ENCODE assay signal across 16 cellular contexts in genomic region chr1:52709016-52709415, GRCh38. TPM values are rescaled to one million over a fixed set of nuclear protein-coding genes. Genes with fewer than 3 reads are reported as not detected.
DNase-seq lines count a peak whose midpoint lies in the region; ATAC-seq and TF ChIP-seq lines count a peak whose summit lies in the region.
"Had no signal": no experiment of that assay in that cellular context is flagged by ENCODE, and none has a peak within 500 bp of the region (broad histone marks: within the 10 kb centered on the region; RNA-seq: fewer than 3 reads in every experiment).

No MANE protein-coding gene starts in this region.

- no peak overlapping the region for H3K4me3 ChIP-seq in RWPE2 (ENCODE audit: severe bottlenecking)
- no peak overlapping the region for H3K4me3 ChIP-seq in fibroblast of the aortic adventitia (ENCODE audit: low read depth, low read length)
- H3K4me3 ChIP-seq in sigmoid colon: no peak overlapping the region
- H3K4me3 ChIP-seq in OCI-LY7 (ENCODE audit: low read depth, low read length, poor library complexity, severe bottlenecking): no peak overlapping the region
- no peak overlapping the region for H3K4me3 ChIP-seq in PC-3 (ENCODE audit: low read length)
- H3K4me3 ChIP-seq: HAP-1 had no signal

- H3K9me3 ChIP-seq in RWPE2 (ENCODE audit: severe bottlenecking) (no peaks in the 10 kb centered on the region), sigmoid colon (no peaks in the 10 kb centered on the region), OCI-LY7 (ENCODE audit: low read length) (no peaks in the 10 kb centered on the region), PC-3 (ENCODE audit: low read length) (no peaks in the 10 kb centered on the region)
- H3K9me3 ChIP-seq: HAP-1 had no signal

- no peaks in the 10 kb centered on the region for H3K27me3 ChIP-seq in RWPE2 (ENCODE audit: insufficient read depth, poor library complexity, severe bottlenecking)
- H3K27me3 ChIP-seq in sigmoid colon: no peaks in the 10 kb centered on the region
- no peaks in the 10 kb centered on the region for H3K27me3 ChIP-seq in PC-3 (ENCODE audit: low read length)

- POLR2A ChIA-PET in OCI-LY7 (lab: Charles Lee): interaction anchor here (0.6 to 0.7 kb wide), 2 partner anchors 206 to 829 kb away, joined by 3 to 4 read pairs; no protein-coding TSS in a partner anchor
- POLR2A ChIA-PET in PC-3 (lab: Charles Lee; ENCODE audit: unreplicated experiment): no interaction called here

- peaks cover 6% of the 10 kb centered on the region for H3F3A ChIP-seq in PC-3 (ENCODE audit: low read length, unreplicated experiment)

- BruUV-seq in OCI-LY7 (replicated peaks; lab: Mats Ljungman, UMichigan) (no TSS peak), PC-3 (replicated peaks; lab: Mats Ljungman, UMichigan) (no TSS peak)

- TF ChIP-seq POLR2A in sigmoid colon (IDR thresholded peaks at IDR 0.05): no peak

- peaks cover 2% of the 10 kb centered on the region for H3K4me1 ChIP-seq in RWPE2 (ENCODE audit: insufficient read depth, poor library complexity, severe bottlenecking)
- peaks cover 0 to 42% (median 37%) of the 10 kb centered on the region in 4 donors for H3K4me1 ChIP-seq in sigmoid colon
- H3K4me1 ChIP-seq in OCI-LY7 (ENCODE audit: insufficient read depth, low read length, poor library complexity, severe bottlenecking): no peaks in the 10 kb centered on the region
- peaks cover 24% of the 10 kb centered on the region for H3K4me1 ChIP-seq in PC-3 (ENCODE audit: insufficient read depth, low read length)
- H3K4me1 ChIP-seq: HAP-1 had no signal

- DNase-seq in EH (ENCODE audit: low read depth) (peak; percentile 50), RWPE2 (ENCODE audit: low spot score) (no peak), fibroblast of the aortic adventitia (ENCODE audit: low read depth) (peak; percentile 44), sigmoid colon (no peak), DMS53 (lab: John Stamatoyannopoulos, UW) (no peak), OCI-LY7 (ENCODE audit: low spot score) (no peak), PC-3 (no peak)
- DNase-seq: DND-41, KBM-7, MV-4-11, NCI-H1694 treated with DMSO at 0.1 percent for 48 hours, NCI-H2107, NCI-H510A treated with DMSO at 0.1 percent for 48 hours, NCI-H774 had no signal

- no peaks in the 10 kb centered on the region for H4K20me1 ChIP-seq in OCI-LY7 (ENCODE audit: insufficient read depth, low read length)
- H4K20me1 ChIP-seq in PC-3 (ENCODE audit: low read length): no peaks in the 10 kb centered on the region

- TF ChIP-seq EP300 in sigmoid colon (IDR thresholded peaks at IDR 0.05): no peak

- intact Hi-C loops in sigmoid colon (cut with DNase I) (loop anchor here (10.0 kb wide), 1 partner anchor 486 kb away; the partner anchor contains the start of gene CPT2), OCI-LY7 (cut with micrococcal nuclease; ENCODE audit: unreplicated experiment) (loop anchor here (10.0 kb wide), 1 partner anchor 306 kb away; no protein-coding TSS in a partner anchor), PC-3 (cut with micrococcal nuclease) (no loop called here)

- TF ChIP-seq CTCF in RWPE2 (IDR thresholded peaks at IDR 0.05; ENCODE audit: poor library complexity, severe bottlenecking) (no peak), fibroblast of the aortic adventitia (IDR thresholded peaks at IDR 0.05; ENCODE audit: insufficient read depth, low read length) (no peak), sigmoid colon (IDR thresholded peaks at IDR 0.05) (no peak), OCI-LY7 (conservative IDR thresholded peaks at IDR 0.05; ENCODE audit: low read length) (no peak), PC-3 (conservative IDR thresholded peaks at IDR 0.05; ENCODE audit: low read depth, low read length) (no peak)

- peak overlapping the region; percentile 47 for H3K27ac ChIP-seq in RWPE2 (ENCODE audit: poor library complexity, severe bottlenecking)
- peak overlapping the region; percentile 57 to 76 (median 72) for H3K27ac ChIP-seq in sigmoid colon
- H3K27ac ChIP-seq in OCI-LY7 (ENCODE audit: low read depth, low read length, poor library complexity, severe bottlenecking): no peak overlapping the region
- no peak overlapping the region for H3K27ac ChIP-seq in PC-3 (ENCODE audit: low read length)

- H3K4me2 ChIP-seq in OCI-LY7 (ENCODE audit: low read length) (no peak overlapping the region), PC-3 (ENCODE audit: low read length) (no peak overlapping the region)

- CTCF ChIA-PET in OCI-LY7 (lab: Charles Lee; ENCODE audit: unreplicated experiment): no interaction called here
- CTCF ChIA-PET in PC-3 (lab: Charles Lee): no interaction called here

- no peak overlapping the region for H3K9ac ChIP-seq in PC-3 (ENCODE audit: low read length)

- WGBS in sigmoid colon, 2 donors: 73 to 83% methylated on average over 6 of the region's 6 CpGs

- H3K9me2 ChIP-seq in OCI-LY7 (ENCODE audit: insufficient read depth, low read length): no peaks in the 10 kb centered on the region
- H3K9me2 ChIP-seq in PC-3 (replicated peaks; ENCODE audit: low read length): no peaks in the 10 kb centered on the region

- H3K36me3 ChIP-seq in RWPE2 (ENCODE audit: low read depth) (no peaks in the 10 kb centered on the region), sigmoid colon (no peaks in the 10 kb centered on the region), OCI-LY7 (ENCODE audit: insufficient read depth, low read length) (no peaks in the 10 kb centered on the region), PC-3 (ENCODE audit: low read depth, low read length) (no peaks in the 10 kb centered on the region)
- H3K36me3 ChIP-seq: HAP-1 had no signal

- H3K79me2 ChIP-seq in OCI-LY7 (ENCODE audit: insufficient read depth, low read depth, low read length): no peaks in the 10 kb centered on the region
- H3K79me2 ChIP-seq in PC-3 (ENCODE audit: low read length): no peaks in the 10 kb centered on the region

- H2AFZ ChIP-seq in OCI-LY7 (ENCODE audit: low read length) (no peak overlapping the region), PC-3 (ENCODE audit: low read length) (no peak overlapping the region)

- no peak for ATAC-seq in RWPE2 (ENCODE audit: low read depth)
- no peak for ATAC-seq in PC-3
- no peak for ATAC-seq in HG03280 (IDR thresholded peaks at IDR 0.05; ENCODE audit: unreplicated experiment)

RNA-seq across cellular contexts. Expression of gene COA7, which starts 10.9 kb away (rescaled TPM):
- total RNA-seq in fibroblast of the aortic adventitia (ENCODE audit: low replicate concordance) (15.2 and 15.7 TPM in 2 replicates), sigmoid colon (1 to 10 TPM; 6.9 to 8.2 (median 7.9) TPM), OCI-LY7 (2022) (19.9 and 26.1 TPM in 2 replicates), PC-3 (2014; rRNA removed) (13.0 and 17.6 TPM in 2 replicates)
- polyA plus RNA-seq in sigmoid colon: 10 to 100 TPM in 2 of 3 donors, 1 to 10 TPM in 1; 8.4 to 16.4 (median 12.3) TPM
- total RNA-seq in OCI-LY7 (2014; rRNA removed; shearing (Covaris generic)): 6.6 and 7.0 TPM in 2 replicates

RNA-seq across cellular contexts. Expression of gene ZYG11B, which starts 17.2 kb away (rescaled TPM):
- total RNA-seq in fibroblast of the aortic adventitia (ENCODE audit: low replicate concordance) (36.7 and 59.7 TPM in 2 replicates), sigmoid colon (10 to 100 TPM; 55.0 to 78.1 (median 70.0) TPM), OCI-LY7 (2022) (13.9 and 15.9 TPM in 2 replicates), PC-3 (2014; rRNA removed) (19.8 and 23.4 TPM in 2 replicates)
- polyA plus RNA-seq in sigmoid colon: 1 to 10 TPM; 4.2 to 9.1 (median 7.4) TPM
- 8.5 and 11.2 TPM in 2 replicates for total RNA-seq in OCI-LY7 (2014; rRNA removed; shearing (Covaris generic))

Comparison
In these comparisons a context has a peak if more than half of its experiments do, and no peak if none do; other contexts are left out.
1. DNase-seq: peak in EH (single experiment) and fibroblast of the aortic adventitia (single experiment); none in RWPE2 (single experiment), sigmoid colon (single experiment), DMS53 (single experiment), OCI-LY7 (single experiment) and PC-3 (single experiment).
2. H3K27ac ChIP-seq: peak in RWPE2 (single experiment) and sigmoid colon (4 of 4); none in OCI-LY7 (single experiment) and PC-3 (single experiment).